In the genomic region with DNA sequence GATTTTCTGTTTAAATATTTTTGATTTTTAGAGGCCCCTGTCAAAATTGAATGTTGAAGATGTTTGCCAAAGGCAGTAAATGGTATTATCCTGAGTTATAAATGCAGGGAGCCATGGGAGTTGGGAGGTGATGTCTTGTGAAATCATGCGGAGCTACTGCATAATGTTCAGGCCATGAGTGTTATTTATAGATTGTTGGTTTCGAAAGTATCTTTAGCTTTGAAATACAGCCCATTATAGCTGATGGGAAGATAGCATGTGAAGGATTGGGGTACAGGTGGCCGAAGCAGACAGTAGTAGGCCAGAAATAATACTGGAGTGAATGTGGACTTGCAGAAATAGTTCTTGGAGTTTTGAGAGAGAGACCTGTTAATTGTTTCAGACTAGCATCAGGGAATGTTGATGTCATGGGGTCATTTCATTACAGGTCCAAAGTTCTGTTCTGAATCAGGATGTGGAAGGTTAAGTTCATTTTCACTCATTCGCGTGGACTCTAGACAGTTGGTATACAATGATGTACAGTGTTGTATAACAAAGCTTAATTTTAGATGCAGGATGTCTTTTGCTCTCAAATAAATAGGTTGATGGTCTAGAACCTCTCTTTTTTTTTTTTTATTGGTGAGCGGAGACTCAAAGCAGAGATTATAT, we compare ENCODE assay signal across 1 cellular context.
A peak's percentile ranks its signal among the peaks of the same experiment; 100 is the strongest.
TF ChIP-seq lines count a peak whose summit lies in the region.

No MANE protein-coding gene starts in this region.

TF ChIP-seq in GM12878, 131 proteins besides CTCF, POLR2A, EP300 and RAD21 (continues in another document):
- TF ChIP-seq CHD4 (IDR thresholded peaks at IDR 0.05) (no peak), TARDBP (IDR thresholded peaks at IDR 0.05; ENCODE audit: borderline replicate concordance) (no peak), TCF3 (IDR thresholded peaks at IDR 0.05; ENCODE audit: borderline replicate concordance, insufficient read depth, low read depth, low read length) (no peak), TCF12 (IDR thresholded peaks at IDR 0.05; ENCODE audit: low read depth, low read length) (no peak), ZNF207 (IDR thresholded peaks at IDR 0.05; ENCODE audit: borderline replicate concordance) (no peak), BACH1 (IDR thresholded peaks at IDR 0.05; ENCODE audit: borderline replicate concordance) (no peak), POLR2AphosphoS2 (IDR thresholded peaks at IDR 0.05; ENCODE audit: low read depth, low read length) (no peak), MAX (IDR thresholded peaks at IDR 0.05; ENCODE audit: low read depth, low read length) (no peak), NFXL1 (IDR thresholded peaks at IDR 0.05; ENCODE audit: borderline replicate concordance) (no peak), CEBPB (IDR thresholded peaks at IDR 0.05; ENCODE audit: borderline replicate concordance in 1 of 2, low read depth in 2 of 2, low read length in 2 of 2) (no peak), JUNB (IDR thresholded peaks at IDR 0.05) (peak; percentile 66), REST (IDR thresholded peaks at IDR 0.05; ENCODE audit: low read depth, low read length) (no peak), ZSCAN29 (IDR thresholded peaks at IDR 0.05) (no peak), MTA2 (IDR thresholded peaks at IDR 0.05; ENCODE audit: low read depth) (no peak), NRF1 (conservative IDR thresholded peaks at IDR 0.05; ENCODE audit: low read depth, low read length) (no peak), SMAD5 (IDR thresholded peaks at IDR 0.05; ENCODE audit: low read depth) (no peak), YY1 (IDR thresholded peaks at IDR 0.05; ENCODE audit: low read depth, low read length) (no peak), TBL1XR1 (IDR thresholded peaks at IDR 0.05; ENCODE audit: low read depth, low read length) (no peak), CBX3 (IDR thresholded peaks at IDR 0.05; ENCODE audit: borderline replicate concordance, low read depth) (no peak), PBX3 (IDR thresholded peaks at IDR 0.05; ENCODE audit: insufficient replicate concordance, low read depth, low read length) (no peak), YBX1 (IDR thresholded peaks at IDR 0.05) (no peak), NR2C2 (IDR thresholded peaks at IDR 0.05; ENCODE audit: borderline replicate concordance, control insufficient read depth, insufficient read length, low read depth) (no peak), NFYA (IDR thresholded peaks at IDR 0.05; ENCODE audit: borderline replicate concordance, low read depth, low read length) (no peak), EZH2 (IDR thresholded peaks at IDR 0.05; ENCODE audit: borderline replicate concordance, control insufficient read depth, low read depth, low read length) (no peak), FOS (IDR thresholded peaks at IDR 0.05; ENCODE audit: borderline replicate concordance, extremely low read depth, insufficient read length) (no peak), RB1 (IDR thresholded peaks at IDR 0.05; ENCODE audit: borderline replicate concordance) (no peak), RUNX3 (IDR thresholded peaks at IDR 0.05; ENCODE audit: low read length) (peak; percentile 28), SMC3 (IDR thresholded peaks at IDR 0.05; ENCODE audit: borderline replicate concordance, low read length) (no peak), SMAD1 (IDR thresholded peaks at IDR 0.05; ENCODE audit: low read depth, partially characterized antibody) (no peak), RELA (IDR thresholded peaks at IDR 0.05; ENCODE audit: borderline replicate concordance, partially characterized antibody) (no peak), SPI1 (IDR thresholded peaks at IDR 0.05; ENCODE audit: borderline replicate concordance, insufficient read depth, low read depth, low read length) (no peak), CBX5 (IDR thresholded peaks at IDR 0.05; ENCODE audit: low read depth) (no peak), ZNF384 (IDR thresholded peaks at IDR 0.05; ENCODE audit: borderline replicate concordance, low read depth, low read length) (no peak), RFX5 (IDR thresholded peaks at IDR 0.05; ENCODE audit: low read depth, low read length) (no peak), ZBTB11 (CRISPR knock-in tag; IDR thresholded peaks at IDR 0.05) (no peak), BRCA1 (IDR thresholded peaks at IDR 0.05; ENCODE audit: low read depth, low read length) (no peak), IRF4 (IDR thresholded peaks at IDR 0.05; ENCODE audit: low read depth, low read length) (peak; percentile 16; the same call in 1 of the 2 replicates), HCFC1 (IDR thresholded peaks at IDR 0.05; ENCODE audit: low read length) (no peak)
- TF ChIP-seq, protein P1, sequence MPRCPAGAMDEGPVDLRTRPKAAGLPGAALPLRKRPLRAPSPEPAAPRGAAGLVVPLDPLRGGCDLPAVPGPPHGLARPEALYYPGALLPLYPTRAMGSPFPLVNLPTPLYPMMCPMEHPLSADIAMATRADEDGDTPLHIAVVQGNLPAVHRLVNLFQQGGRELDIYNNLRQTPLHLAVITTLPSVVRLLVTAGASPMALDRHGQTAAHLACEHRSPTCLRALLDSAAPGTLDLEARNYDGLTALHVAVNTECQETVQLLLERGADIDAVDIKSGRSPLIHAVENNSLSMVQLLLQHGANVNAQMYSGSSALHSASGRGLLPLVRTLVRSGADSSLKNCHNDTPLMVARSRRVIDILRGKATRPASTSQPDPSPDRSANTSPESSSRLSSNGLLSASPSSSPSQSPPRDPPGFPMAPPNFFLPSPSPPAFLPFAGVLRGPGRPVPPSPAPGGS (IDR thresholded peaks at IDR 0.05; ENCODE audit: borderline replicate concordance, insufficient read depth, low read depth, low read length, poor library complexity, severe bottlenecking) = no peak
- TF ChIP-seq, protein P2, sequence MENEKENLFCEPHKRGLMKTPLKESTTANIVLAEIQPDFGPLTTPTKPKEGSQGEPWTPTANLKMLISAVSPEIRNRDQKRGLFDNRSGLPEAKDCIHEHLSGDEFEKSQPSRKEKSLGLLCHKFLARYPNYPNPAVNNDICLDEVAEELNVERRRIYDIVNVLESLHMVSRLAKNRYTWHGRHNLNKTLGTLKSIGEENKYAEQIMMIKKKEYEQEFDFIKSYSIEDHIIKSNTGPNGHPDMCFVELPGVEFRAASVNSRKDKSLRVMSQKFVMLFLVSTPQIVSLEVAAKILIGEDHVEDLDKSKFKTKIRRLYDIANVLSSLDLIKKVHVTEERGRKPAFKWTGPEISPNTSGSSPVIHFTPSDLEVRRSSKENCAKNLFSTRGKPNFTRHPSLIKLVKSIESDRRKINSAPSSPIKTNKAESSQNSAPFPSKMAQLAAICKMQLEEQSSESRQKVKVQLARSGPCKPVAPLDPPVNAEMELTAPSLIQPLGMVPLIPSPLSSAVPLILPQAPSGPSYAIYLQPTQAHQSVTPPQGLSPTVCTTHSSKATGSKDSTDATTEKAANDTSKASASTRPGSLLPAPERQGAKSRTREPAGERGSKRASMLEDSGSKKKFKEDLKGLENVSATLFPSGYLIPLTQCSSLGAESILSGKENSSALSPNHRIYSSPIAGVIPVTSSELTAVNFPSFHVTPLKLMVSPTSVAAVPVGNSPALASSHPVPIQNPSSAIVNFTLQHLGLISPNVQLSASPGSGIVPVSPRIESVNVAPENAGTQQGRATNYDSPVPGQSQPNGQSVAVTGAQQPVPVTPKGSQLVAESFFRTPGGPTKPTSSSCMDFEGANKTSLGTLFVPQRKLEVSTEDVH (IDR thresholded peaks at IDR 0.05; ENCODE audit: low read depth, partially characterized antibody) = no peak
- TF ChIP-seq, protein P3, sequence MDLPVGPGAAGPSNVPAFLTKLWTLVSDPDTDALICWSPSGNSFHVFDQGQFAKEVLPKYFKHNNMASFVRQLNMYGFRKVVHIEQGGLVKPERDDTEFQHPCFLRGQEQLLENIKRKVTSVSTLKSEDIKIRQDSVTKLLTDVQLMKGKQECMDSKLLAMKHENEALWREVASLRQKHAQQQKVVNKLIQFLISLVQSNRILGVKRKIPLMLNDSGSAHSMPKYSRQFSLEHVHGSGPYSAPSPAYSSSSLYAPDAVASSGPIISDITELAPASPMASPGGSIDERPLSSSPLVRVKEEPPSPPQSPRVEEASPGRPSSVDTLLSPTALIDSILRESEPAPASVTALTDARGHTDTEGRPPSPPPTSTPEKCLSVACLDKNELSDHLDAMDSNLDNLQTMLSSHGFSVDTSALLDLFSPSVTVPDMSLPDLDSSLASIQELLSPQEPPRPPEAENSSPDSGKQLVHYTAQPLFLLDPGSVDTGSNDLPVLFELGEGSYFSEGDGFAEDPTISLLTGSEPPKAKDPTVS (IDR thresholded peaks at IDR 0.05; ENCODE audit: low read depth, low read length) = no peak
